ENCODE assay signal across 14 cellular contexts in genomic region chr1:967466-968343, GRCh38. TPM values are rescaled to one million over a fixed set of nuclear protein-coding genes. Genes with fewer than 3 reads are reported as not detected.
A peak's percentile ranks its signal among the peaks of the same experiment; 100 is the strongest.
DNase-seq lines count a peak whose midpoint lies in the region; ATAC-seq and TF ChIP-seq lines count a peak whose summit lies in the region.
"Had no signal": no experiment of that assay in that cellular context is flagged by ENCODE, and none has a peak within 500 bp of the region (broad histone marks: within the 10 kb centered on the region; RNA-seq: fewer than 3 reads in every experiment).

No MANE protein-coding gene starts in this region.

- H3K9me3 Mint-ChIP-seq in CD4-positive, alpha-beta T cell: no peaks in the 10 kb centered on the region
- H3K9me3 Mint-ChIP-seq in effector memory CD8-positive, alpha-beta T cell: no peaks in the 10 kb centered on the region

- intact Hi-C loops in CD4-positive, alpha-beta T cell (cut with DNase I, micrococcal nuclease): no loop called here
- intact Hi-C loops in psoas muscle (cut with DNase I): no loop called here

- peak overlapping the region; percentile 45 for H3K4me3 Mint-ChIP-seq in CD4-positive, alpha-beta T cell
- H3K4me3 Mint-ChIP-seq in effector memory CD8-positive, alpha-beta T cell: peak overlapping the region; percentile 18 to 36

- WGBS in psoas muscle, 3 donors: 56 to 62% (median 61%) methylated on average over 22 to 23 of the region's 23 CpGs

- H3K9me3 ChIP-seq in CD4-positive, alpha-beta T cell (ENCODE audit: control insufficient read depth, low read length): no peaks in the 10 kb centered on the region
- no peaks in the 10 kb centered on the region for H3K9me3 ChIP-seq in psoas muscle
- H3K9me3 ChIP-seq: gastrocnemius medialis, transverse colon had no signal

- peaks cover 16% of the 10 kb centered on the region for H3K4me1 ChIP-seq in psoas muscle

- H3K27me3 Mint-ChIP-seq in CD4-positive, alpha-beta T cell: peaks cover 17% of the 10 kb centered on the region
- H3K27me3 Mint-ChIP-seq in effector memory CD8-positive, alpha-beta T cell: peaks cover 0 to 16% of the 10 kb centered on the region in 2 donors

- no peak for ATAC-seq in CD4-positive, alpha-beta T cell (ENCODE audit: poor library complexity)
- ATAC-seq in effector memory CD8-positive, alpha-beta T cell (replicated peaks): no peak
- ATAC-seq in psoas muscle (no peak), HG02870 (IDR thresholded peaks at IDR 0.05; ENCODE audit: unreplicated experiment) (no peak), GM21723 (IDR thresholded peaks at IDR 0.05; ENCODE audit: unreplicated experiment) (no peak)

- peaks cover 16% of the 10 kb centered on the region for H3K27me3 ChIP-seq in CD4-positive, alpha-beta T cell (ENCODE audit: control insufficient read depth, insufficient read depth, low read length)
- H3K27me3 ChIP-seq in psoas muscle (ENCODE audit: insufficient read depth in 3 of 3, low read length in 2 of 3): peaks cover 0 to 35% (median 5%) of the 10 kb centered on the region in 3 donors

- no peak overlapping the region for H3K27ac Mint-ChIP-seq in CD4-positive, alpha-beta T cell
- no peak overlapping the region for H3K27ac Mint-ChIP-seq in effector memory CD8-positive, alpha-beta T cell
- H3K27ac Mint-ChIP-seq: progenitor cell of endocrine pancreas had no signal

- H3K4me3 ChIP-seq in HFF-Myc (replicated peaks; ENCODE audit: low read depth, low read length) (peak overlapping the region; percentile 53; the same call in 1 of the 2 replicates), psoas muscle (no peak overlapping the region)

- POLR2A ChIA-PET in CD4-positive, alpha-beta T cell (lab: Charles Lee): interaction anchor here (0.9 to 1.1 kb wide), 2 partner anchors 9 to 98 kb away, joined by 3 to 6 read pairs; no protein-coding TSS in a partner anchor

- no peak for DNase-seq in CD4-positive, alpha-beta T cell
- DNase-seq in HFF-Myc (ENCODE audit: extremely low read depth, low read depth) (no peak), psoas muscle (peak; percentile 12 to 50)
- DNase-seq in effector memory CD8-positive, alpha-beta T cell: no peak
- no peak for DNase-seq in activated CD8-positive, alpha-beta memory T cell treated with anti-CD3 and anti-CD28 coated beads, Interleukin-2, amount 50 U/mL, for 48 hours
- DNase-seq: NCI-H187, NCI-H748 treated with DMSO at 0.1 percent for 48 hours had no signal

- H3K4me1 Mint-ChIP-seq in CD4-positive, alpha-beta T cell (ENCODE audit: low read depth): no peaks in the 10 kb centered on the region
- no peaks in the 10 kb centered on the region for H3K4me1 Mint-ChIP-seq in effector memory CD8-positive, alpha-beta T cell (ENCODE audit: low read depth in 2 of 2)

- no peak overlapping the region for H3K27ac ChIP-seq in CD4-positive, alpha-beta T cell (ENCODE audit: low read depth, low read length)
- no peak overlapping the region for H3K27ac ChIP-seq in psoas muscle

- TF ChIP-seq CTCF in CD4-positive, alpha-beta T cell (IDR thresholded peaks at IDR 0.05): no peak
- TF ChIP-seq CTCF in HFF-Myc (IDR thresholded peaks at IDR 0.05; ENCODE audit: low read depth, low read length, missing control alignments): no peak
- TF ChIP-seq CTCF in psoas muscle (IDR thresholded peaks at IDR 0.05): no peak

- peaks cover 0 to 5% of the 10 kb centered on the region in 2 donors for H3K36me3 ChIP-seq in psoas muscle (ENCODE audit: insufficient read depth in 1 of 2, low read depth in 1 of 2)
- H3K36me3 ChIP-seq: transverse colon had no signal

- CTCF ChIA-PET in CD4-positive, alpha-beta T cell (lab: Charles Lee): interaction anchor here (1.0 to 1.1 kb wide), 2 partner anchors 63 to 155 kb away, joined by 3 read pairs; no protein-coding TSS in a partner anchor

- H3K36me3 Mint-ChIP-seq in CD4-positive, alpha-beta T cell (ENCODE audit: low read depth): no peaks in the 10 kb centered on the region
- H3K36me3 Mint-ChIP-seq in effector memory CD8-positive, alpha-beta T cell (ENCODE audit: insufficient read depth): no peaks in the 10 kb centered on the region

RNA-seq across cellular contexts. Expression of gene PLEKHN1, which starts 1.4 kb away (rescaled TPM):
- total RNA-seq in CD4-positive, alpha-beta T cell: under 1 TPM; 0.69 to 0.95 TPM
- total RNA-seq in psoas muscle: not detected
- polyA plus RNA-seq in psoas muscle: under 1 TPM in 1 of 3 donors, not detected in 2; 0.03 TPM
- total RNA-seq: Right ventricle myocardium inferior had no signal

RNA-seq across cellular contexts. Expression of gene KLHL17, which starts 7.3 kb away (rescaled TPM):
- total RNA-seq in CD4-positive, alpha-beta T cell: 10 to 100 TPM; 13.9 TPM
- total RNA-seq in psoas muscle: 1 to 10 TPM; 2.1 to 3.8 (median 3.0) TPM
- 1 to 10 TPM; 3.4 to 5.5 (median 4.1) TPM for polyA plus RNA-seq in psoas muscle

RNA-seq across cellular contexts. Expression of gene NOC2L, which starts 8.6 kb away (rescaled TPM):
- 10 to 100 TPM; 50.2 to 52.0 TPM for total RNA-seq in CD4-positive, alpha-beta T cell
- total RNA-seq in psoas muscle: 10 to 100 TPM; 61.4 to 87.0 (median 82.7) TPM
- 100 to 1,000 TPM in 1 of 3 donors, 10 to 100 TPM in 2; 78.1 to 106 (median 92.7) TPM for polyA plus RNA-seq in psoas muscle

RNA-seq across cellular contexts. Expression of gene PERM1, which starts 14.2 kb away (rescaled TPM):
- total RNA-seq in CD4-positive, alpha-beta T cell: not detected
- 100 to 1,000 TPM in 2 of 4 donors, 10 to 100 TPM in 2; 13.9 to 249 (median 109) TPM for total RNA-seq in psoas muscle
- 100 to 1,000 TPM in 1 of 3 donors, 10 to 100 TPM in 2; 38.1 to 239 (median 58.5) TPM for polyA plus RNA-seq in psoas muscle
- total RNA-seq: LHCN-M2, progenitor cell of endocrine pancreas had no signal

RNA-seq across cellular contexts. Expression of gene HES4, which starts 32.2 kb away (rescaled TPM):
- total RNA-seq in CD4-positive, alpha-beta T cell: 10 to 100 TPM; 29.0 to 30.9 TPM
- total RNA-seq in psoas muscle: 10 to 100 TPM in 3 of 4 donors, 1 to 10 TPM in 1; 7.2 to 21.8 (median 12.6) TPM
- polyA plus RNA-seq in psoas muscle: 10 to 100 TPM in 1 of 3 donors, 1 to 10 TPM in 2; 2.3 to 20.2 (median 5.4) TPM

Comparison
In these comparisons a context has a peak if more than half of its experiments do, and no peak if none do; other contexts are left out.
1. DNase-seq: peak in psoas muscle (2 of 2); none in CD4-positive, alpha-beta T cell (0 of 10), HFF-Myc (single experiment), effector memory CD8-positive, alpha-beta T cell (0 of 3) and activated CD8-positive, alpha-beta memory T cell treated with anti-CD3 and anti-CD28 coated beads, Interleukin-2, amount 50 U/mL, for 48 hours (single experiment).